1 cellular context compared by ENCODE assay signal in genomic region chr6:119312875-119313338, GRCh38.
TF ChIP-seq lines count a peak whose summit lies in the region.

No MANE protein-coding gene starts in this region.

TF ChIP-seq in SK-N-SH, 30 proteins besides CTCF, POLR2A, EP300 and RAD21 (continued from another document):
- no peak for TF ChIP-seq REST (IDR thresholded peaks at IDR 0.05; ENCODE audit: low read depth, low read length)
- no peak for TF ChIP-seq TEAD4 (IDR thresholded peaks at IDR 0.05; ENCODE audit: borderline replicate concordance, insufficient read depth)
- TF ChIP-seq GABPA (IDR thresholded peaks at IDR 0.05; ENCODE audit: low read depth): no peak
TF ChIP-seq in SK-N-SH: peak in this region for 0.
